In the genomic region with DNA sequence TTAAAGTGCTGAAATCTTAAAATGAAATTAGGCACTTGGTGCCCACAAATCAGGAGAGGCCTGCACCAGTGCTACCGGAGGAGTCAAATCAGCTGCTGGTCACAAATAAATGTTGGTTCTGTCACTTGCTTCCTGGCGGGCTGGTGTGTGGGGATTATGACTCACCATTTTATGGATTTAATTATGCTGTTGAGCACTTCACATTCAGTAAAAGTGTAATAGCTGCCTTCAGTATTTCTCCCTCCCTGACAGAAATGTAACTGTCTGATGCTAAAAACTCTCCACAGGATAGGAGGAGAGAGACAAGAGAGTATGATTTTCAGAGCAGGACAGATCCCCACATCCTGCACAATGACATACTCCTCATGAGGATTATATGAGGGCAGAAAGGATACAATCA, we compare ENCODE assay signal across 10 cellular contexts.
DNase-seq lines count a peak whose midpoint lies in the region; ATAC-seq and FAIRE-seq lines count a peak whose summit lies in the region.
"Had no signal": no experiment of that assay in that cellular context is flagged by ENCODE, and none has a peak within 500 bp of the region (broad histone marks: within the 10 kb centered on the region; RNA-seq: fewer than 3 reads in every experiment).

No MANE protein-coding gene starts in this region.

- no peaks in the 10 kb centered on the region for H3K9me3 ChIP-seq in small intestine (ENCODE audit: control insufficient read depth, low read depth)

- no peaks in the 10 kb centered on the region for H3K36me3 ChIP-seq in small intestine (ENCODE audit: control insufficient read depth in 2 of 2, insufficient read depth in 2 of 2, low read length in 2 of 2)

- peaks cover 8 to 51% of the 10 kb centered on the region in 2 donors for H3K4me1 Mint-ChIP-seq in effector memory CD8-positive, alpha-beta T cell (ENCODE audit: low read depth in 2 of 2)

- 21 to 46% (median 40%) methylated on average over 2 of the region's 2 CpGs for WGBS in small intestine, 3 donors

- no peak for FAIRE-seq in small intestine (lab: Jason Lieb, UNC)

- H3K27ac ChIP-seq in small intestine (ENCODE audit: low read depth in 1 of 2, low read length in 1 of 2): no peak overlapping the region

- H3K4me3 ChIP-seq in small intestine (ENCODE audit: low read depth in 1 of 2, low read length in 2 of 2): no peak overlapping the region

- H3K9me3 Mint-ChIP-seq in effector memory CD8-positive, alpha-beta T cell: no peaks in the 10 kb centered on the region

- peaks cover 0 to 3% of the 10 kb centered on the region in 2 donors for H3K4me1 ChIP-seq in small intestine (ENCODE audit: control insufficient read depth in 2 of 2, insufficient read depth in 1 of 2, low read depth in 1 of 2, low read length in 1 of 2)

- DNase-seq in NCI-H446 treated with DMSO at 0.1 percent for 48 hours (lab: John Stamatoyannopoulos, UW): peak; percentile 20
- no peak for DNase-seq in NCI-H446 (lab: John Stamatoyannopoulos, UW)
- DNase-seq in NCI-H2107 (lab: John Stamatoyannopoulos, UW): peak; percentile 51
- DNase-seq in effector memory CD8-positive, alpha-beta T cell: no peak
- DNase-seq in small intestine: peak; percentile 19
- no peak for DNase-seq in NCI-H1930 (lab: John Stamatoyannopoulos, UW)
- DNase-seq in activated CD4-positive, CD25-positive, alpha-beta regulatory T cell (lab: John Stamatoyannopoulos, UW): no peak
- DNase-seq: activated CD8-positive, alpha-beta memory T cell treated with anti-CD3 and anti-CD28 coated beads, Interleukin-2, amount 50 U/mL, for 4 hours; cerebellar nuclear complex had no signal

- H3K27me3 ChIP-seq in small intestine (ENCODE audit: control insufficient read depth in 2 of 2, insufficient read depth in 2 of 2, low read length in 2 of 2): no peaks in the 10 kb centered on the region

- no peak for ATAC-seq in effector memory CD8-positive, alpha-beta T cell (replicated peaks)
- no peak for ATAC-seq in HG03442 (IDR thresholded peaks at IDR 0.05; ENCODE audit: unreplicated experiment)

- H3K27ac Mint-ChIP-seq in effector memory CD8-positive, alpha-beta T cell: peak overlapping the region; percentile 19 to 42

- H3K27me3 Mint-ChIP-seq in effector memory CD8-positive, alpha-beta T cell: no peaks in the 10 kb centered on the region

- H3K4me3 Mint-ChIP-seq in effector memory CD8-positive, alpha-beta T cell: no peak overlapping the region

- H3K36me3 Mint-ChIP-seq in effector memory CD8-positive, alpha-beta T cell (ENCODE audit: insufficient read depth): peaks cover 9% of the 10 kb centered on the region

Comparison
In these comparisons a context has a peak if more than half of its experiments do, and no peak if none do; other contexts are left out.
1. DNase-seq: peak in NCI-H446 treated with DMSO at 0.1 percent for 48 hours (single experiment), NCI-H2107 (single experiment) and small intestine (single experiment); none in NCI-H446 (0 of 2), effector memory CD8-positive, alpha-beta T cell (0 of 3), NCI-H1930 (0 of 2) and activated CD4-positive, CD25-positive, alpha-beta regulatory T cell (0 of 4).